ENCODE assay signal across 2 cellular contexts in the genomic region with DNA sequence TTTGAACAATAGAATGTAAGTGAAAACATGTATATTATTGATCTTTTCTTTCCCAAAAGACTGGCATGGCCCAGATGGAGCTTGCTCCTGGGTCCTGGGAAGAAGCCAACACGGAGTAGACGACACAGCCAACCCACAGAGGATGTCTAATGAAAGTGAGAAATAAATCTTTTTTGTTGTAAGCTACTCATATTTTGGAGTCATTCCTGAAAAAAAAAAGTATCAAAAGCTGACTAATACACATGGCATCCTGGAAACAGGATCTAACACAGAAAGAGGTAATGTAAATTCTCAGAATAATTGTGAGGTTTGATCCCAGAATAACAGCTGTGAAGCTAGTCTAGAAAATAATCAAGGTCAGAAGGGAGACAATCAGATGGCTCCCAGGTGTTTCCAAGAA.
TF ChIP-seq lines count a peak whose summit lies in the region.

No MANE protein-coding gene starts in this region.

TF ChIP-seq in A549, 52 proteins besides CTCF, POLR2A, EP300 and RAD21:
- TF ChIP-seq NPAS2 (CRISPR knock-in tag; IDR thresholded peaks at IDR 0.05; ENCODE audit: borderline replicate concordance) (no peak), FOSL2 (IDR thresholded peaks at IDR 0.05) (no peak), FOSL2 (CRISPR knock-in tag; IDR thresholded peaks at IDR 0.05) (0 out of 2 replicates have a peak, but pooled peaks have one; percentile 3), JUNB (IDR thresholded peaks at IDR 0.05) (peak; percentile 29; the same call in 1 of the 2 replicates), KDM5A (IDR thresholded peaks at IDR 0.05) (no peak)

TF ChIP-seq in HCT116, 20 proteins besides CTCF, POLR2A, EP300 and RAD21:
- peak; percentile 44; the same call in 1 of the 2 replicates for TF ChIP-seq FOSL1 (IDR thresholded peaks at IDR 0.05; ENCODE audit: low read depth)
- TF ChIP-seq SP1 (IDR thresholded peaks at IDR 0.05; ENCODE audit: low read depth) = peak; percentile 38; the same call in 1 of the 2 replicates
- TF ChIP-seq JUND (IDR thresholded peaks at IDR 0.05) = peak; percentile 21; the same call in 1 of the 2 replicates
- no peak for TF ChIP-seq CBX3 (IDR thresholded peaks at IDR 0.05; ENCODE audit: low read depth)
